ENCODE assay signal across 2 cellular contexts in the genomic region with DNA sequence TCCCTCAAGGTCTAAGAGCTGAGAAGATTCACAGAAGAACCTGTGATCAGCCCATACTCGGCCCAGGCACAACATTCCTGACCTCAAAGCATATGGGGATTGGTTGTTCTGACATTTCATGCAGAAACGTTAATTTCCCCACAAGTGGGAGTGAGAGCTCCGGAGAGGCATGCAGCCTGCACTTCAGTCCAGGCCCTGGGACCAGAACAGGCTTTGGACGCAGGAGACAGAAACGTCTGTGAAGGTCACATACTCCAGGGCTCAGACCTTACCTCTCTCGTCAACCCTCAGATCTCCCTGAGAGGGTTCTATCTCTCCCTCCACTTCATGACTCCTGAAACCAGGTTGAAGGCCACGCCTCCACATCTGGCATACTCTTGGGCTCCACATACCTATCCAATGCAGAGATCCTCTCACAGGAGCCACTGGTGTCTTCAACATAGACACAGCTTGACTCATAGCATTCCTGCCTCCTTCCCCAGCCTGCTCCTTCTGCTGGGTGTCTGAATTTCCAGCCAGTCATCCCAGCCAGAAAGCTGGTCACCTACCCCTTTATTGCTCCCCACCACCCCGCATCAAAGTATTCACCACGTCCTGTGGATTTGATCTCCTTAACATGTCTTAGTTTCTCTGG.
TF ChIP-seq lines count a peak whose summit lies in the region.

No MANE protein-coding gene starts in this region.

TF ChIP-seq in K562, 482 proteins besides CTCF, POLR2A, EP300 and RAD21 (continued from another document):
- no peak for TF ChIP-seq ZNF449 (CRISPR knock-in tag; IDR thresholded peaks at IDR 0.05)
- no peak for TF ChIP-seq FOXA1 (IDR thresholded peaks at IDR 0.05; ENCODE audit: borderline replicate concordance)
- TF ChIP-seq, protein P1, sequence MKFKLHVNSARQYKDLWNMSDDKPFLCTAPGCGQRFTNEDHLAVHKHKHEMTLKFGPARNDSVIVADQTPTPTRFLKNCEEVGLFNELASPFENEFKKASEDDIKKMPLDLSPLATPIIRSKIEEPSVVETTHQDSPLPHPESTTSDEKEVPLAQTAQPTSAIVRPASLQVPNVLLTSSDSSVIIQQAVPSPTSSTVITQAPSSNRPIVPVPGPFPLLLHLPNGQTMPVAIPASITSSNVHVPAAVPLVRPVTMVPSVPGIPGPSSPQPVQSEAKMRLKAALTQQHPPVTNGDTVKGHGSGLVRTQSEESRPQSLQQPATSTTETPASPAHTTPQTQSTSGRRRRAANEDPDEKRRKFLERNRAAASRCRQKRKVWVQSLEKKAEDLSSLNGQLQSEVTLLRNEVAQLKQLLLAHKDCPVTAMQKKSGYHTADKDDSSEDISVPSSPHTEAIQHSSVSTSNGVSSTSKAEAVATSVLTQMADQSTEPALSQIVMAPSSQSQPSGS (CRISPR knock-in tag; IDR thresholded peaks at IDR 0.05) = no peak
- no peak for TF ChIP-seq CBFA2T2 (conservative IDR thresholded peaks at IDR 0.05)
- TF ChIP-seq HDAC6 (IDR thresholded peaks at IDR 0.05; ENCODE audit: low read depth, low read length) = no peak
- no peak for TF ChIP-seq FOSL1 (tag; conservative IDR thresholded peaks at IDR 0.05)
- no peak for TF ChIP-seq MAFK (IDR thresholded peaks at IDR 0.05; ENCODE audit: low read length)
- no peak for TF ChIP-seq ZBTB49 (CRISPR knock-in tag; IDR thresholded peaks at IDR 0.05; ENCODE audit: borderline replicate concordance)
- TF ChIP-seq ZNF668 (CRISPR knock-in tag; IDR thresholded peaks at IDR 0.05) = no peak
- TF ChIP-seq C11orf30 (IDR thresholded peaks at IDR 0.05; ENCODE audit: low read depth) = no peak
- no peak for TF ChIP-seq CEBPG (CRISPR knock-in tag; IDR thresholded peaks at IDR 0.05)
- no peak for TF ChIP-seq CEBPG (tag; conservative IDR thresholded peaks at IDR 0.05 in 1 of 2, IDR thresholded peaks at IDR 0.05 in 1 of 2)
- no peak for TF ChIP-seq NR4A1 (CRISPR knock-in tag; IDR thresholded peaks at IDR 0.05)
- no peak for TF ChIP-seq NR4A1 (tag; IDR thresholded peaks at IDR 0.05)
- TF ChIP-seq ZNF140 (CRISPR knock-in tag; IDR thresholded peaks at IDR 0.05) = no peak
- TF ChIP-seq TOE1 (IDR thresholded peaks at IDR 0.05; ENCODE audit: borderline replicate concordance) = no peak
- TF ChIP-seq TOE1 (CRISPR knock-in tag; IDR thresholded peaks at IDR 0.05; ENCODE audit: borderline replicate concordance, low read depth) = no peak
- no peak for TF ChIP-seq ZNF445 (CRISPR knock-in tag; IDR thresholded peaks at IDR 0.05; ENCODE audit: low read depth)
- TF ChIP-seq HMGN3 (IDR thresholded peaks at IDR 0.05; ENCODE audit: borderline replicate concordance, extremely low read depth, insufficient read length, low read depth, low read length) = no peak
- TF ChIP-seq TFAM (CRISPR knock-in tag; conservative IDR thresholded peaks at IDR 0.05) = no peak
- no peak for TF ChIP-seq DLX4 (CRISPR knock-in tag; IDR thresholded peaks at IDR 0.05)

TF ChIP-seq in WTC11, 78 proteins besides CTCF, POLR2A, EP300 and RAD21 (continued from another document):
- TF ChIP-seq, protein P2, sequence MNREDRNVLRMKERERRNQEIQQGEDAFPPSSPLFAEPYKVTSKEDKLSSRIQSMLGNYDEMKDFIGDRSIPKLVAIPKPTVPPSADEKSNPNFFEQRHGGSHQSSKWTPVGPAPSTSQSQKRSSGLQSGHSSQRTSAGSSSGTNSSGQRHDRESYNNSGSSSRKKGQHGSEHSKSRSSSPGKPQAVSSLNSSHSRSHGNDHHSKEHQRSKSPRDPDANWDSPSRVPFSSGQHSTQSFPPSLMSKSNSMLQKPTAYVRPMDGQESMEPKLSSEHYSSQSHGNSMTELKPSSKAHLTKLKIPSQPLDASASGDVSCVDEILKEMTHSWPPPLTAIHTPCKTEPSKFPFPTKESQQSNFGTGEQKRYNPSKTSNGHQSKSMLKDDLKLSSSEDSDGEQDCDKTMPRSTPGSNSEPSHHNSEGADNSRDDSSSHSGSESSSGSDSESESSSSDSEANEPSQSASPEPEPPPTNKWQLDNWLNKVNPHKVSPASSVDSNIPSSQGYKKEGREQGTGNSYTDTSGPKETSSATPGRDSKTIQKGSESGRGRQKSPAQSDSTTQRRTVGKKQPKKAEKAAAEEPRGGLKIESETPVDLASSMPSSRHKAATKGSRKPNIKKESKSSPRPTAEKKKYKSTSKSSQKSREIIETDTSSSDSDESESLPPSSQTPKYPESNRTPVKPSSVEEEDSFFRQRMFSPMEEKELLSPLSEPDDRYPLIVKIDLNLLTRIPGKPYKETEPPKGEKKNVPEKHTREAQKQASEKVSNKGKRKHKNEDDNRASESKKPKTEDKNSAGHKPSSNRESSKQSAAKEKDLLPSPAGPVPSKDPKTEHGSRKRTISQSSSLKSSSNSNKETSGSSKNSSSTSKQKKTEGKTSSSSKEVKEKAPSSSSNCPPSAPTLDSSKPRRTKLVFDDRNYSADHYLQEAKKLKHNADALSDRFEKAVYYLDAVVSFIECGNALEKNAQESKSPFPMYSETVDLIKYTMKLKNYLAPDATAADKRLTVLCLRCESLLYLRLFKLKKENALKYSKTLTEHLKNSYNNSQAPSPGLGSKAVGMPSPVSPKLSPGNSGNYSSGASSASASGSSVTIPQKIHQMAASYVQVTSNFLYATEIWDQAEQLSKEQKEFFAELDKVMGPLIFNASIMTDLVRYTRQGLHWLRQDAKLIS (CRISPR knock-in tag; IDR thresholded peaks at IDR 0.05; ENCODE audit: borderline replicate concordance) = no peak
- TF ChIP-seq RELA (CRISPR knock-in tag; IDR thresholded peaks at IDR 0.05; ENCODE audit: borderline replicate concordance) (no peak), TEAD4 (CRISPR knock-in tag; IDR thresholded peaks at IDR 0.05) (no peak), NFYB (CRISPR knock-in tag; conservative IDR thresholded peaks at IDR 0.05; ENCODE audit: low read depth) (no peak), ZNF138 (CRISPR knock-in tag; conservative IDR thresholded peaks at IDR 0.05) (no peak)
- TF ChIP-seq, protein P3, sequence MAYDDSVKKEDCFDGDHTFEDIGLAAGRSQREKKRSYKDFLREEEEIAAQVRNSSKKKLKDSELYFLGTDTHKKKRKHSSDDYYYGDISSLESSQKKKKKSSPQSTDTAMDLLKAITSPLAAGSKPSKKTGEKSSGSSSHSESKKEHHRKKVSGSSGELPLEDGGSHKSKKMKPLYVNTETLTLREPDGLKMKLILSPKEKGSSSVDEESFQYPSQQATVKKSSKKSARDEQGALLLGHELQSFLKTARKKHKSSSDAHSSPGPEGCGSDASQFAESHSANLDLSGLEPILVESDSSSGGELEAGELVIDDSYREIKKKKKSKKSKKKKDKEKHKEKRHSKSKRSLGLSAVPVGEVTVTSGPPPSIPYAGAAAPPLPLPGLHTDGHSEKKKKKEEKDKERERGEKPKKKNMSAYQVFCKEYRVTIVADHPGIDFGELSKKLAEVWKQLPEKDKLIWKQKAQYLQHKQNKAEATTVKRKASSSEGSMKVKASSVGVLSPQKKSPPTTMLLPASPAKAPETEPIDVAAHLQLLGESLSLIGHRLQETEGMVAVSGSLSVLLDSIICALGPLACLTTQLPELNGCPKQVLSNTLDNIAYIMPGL (CRISPR knock-in tag; IDR thresholded peaks at IDR 0.05) = no peak
